Comparison of ENCODE assay signal across 1 cellular context in the genomic region with DNA sequence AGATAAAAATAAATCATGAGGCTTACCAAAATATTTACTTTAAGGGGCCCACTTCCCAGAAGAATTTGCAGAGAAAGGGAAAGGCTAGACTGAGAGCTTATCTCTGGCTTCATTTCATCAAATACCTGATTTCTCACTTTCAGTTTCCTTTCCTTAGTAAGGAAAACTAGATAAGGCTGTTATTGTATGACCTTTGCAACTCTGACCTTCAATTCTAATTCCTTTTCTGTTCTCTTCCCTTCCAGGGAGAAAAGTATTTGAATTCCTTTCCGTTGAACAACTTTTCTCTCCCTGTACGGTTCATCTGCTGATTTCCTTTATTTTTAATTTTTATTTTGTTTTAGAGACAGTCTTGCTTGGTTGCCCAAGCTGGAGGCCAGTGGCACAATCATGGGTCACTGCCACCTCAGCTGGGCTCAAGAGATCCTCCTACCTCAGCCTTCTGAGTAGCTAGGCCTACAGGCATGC.
TF ChIP-seq lines count a peak whose summit lies in the region.

No MANE protein-coding gene starts in this region.

TF ChIP-seq in GM12878, 131 proteins besides CTCF, POLR2A, EP300 and RAD21:
- TF ChIP-seq NR2C1 (IDR thresholded peaks at IDR 0.05) (peak; percentile 13; the same call in 1 of the 2 replicates), JUNB (IDR thresholded peaks at IDR 0.05) (no peak)
- TF ChIP-seq, protein P1, sequence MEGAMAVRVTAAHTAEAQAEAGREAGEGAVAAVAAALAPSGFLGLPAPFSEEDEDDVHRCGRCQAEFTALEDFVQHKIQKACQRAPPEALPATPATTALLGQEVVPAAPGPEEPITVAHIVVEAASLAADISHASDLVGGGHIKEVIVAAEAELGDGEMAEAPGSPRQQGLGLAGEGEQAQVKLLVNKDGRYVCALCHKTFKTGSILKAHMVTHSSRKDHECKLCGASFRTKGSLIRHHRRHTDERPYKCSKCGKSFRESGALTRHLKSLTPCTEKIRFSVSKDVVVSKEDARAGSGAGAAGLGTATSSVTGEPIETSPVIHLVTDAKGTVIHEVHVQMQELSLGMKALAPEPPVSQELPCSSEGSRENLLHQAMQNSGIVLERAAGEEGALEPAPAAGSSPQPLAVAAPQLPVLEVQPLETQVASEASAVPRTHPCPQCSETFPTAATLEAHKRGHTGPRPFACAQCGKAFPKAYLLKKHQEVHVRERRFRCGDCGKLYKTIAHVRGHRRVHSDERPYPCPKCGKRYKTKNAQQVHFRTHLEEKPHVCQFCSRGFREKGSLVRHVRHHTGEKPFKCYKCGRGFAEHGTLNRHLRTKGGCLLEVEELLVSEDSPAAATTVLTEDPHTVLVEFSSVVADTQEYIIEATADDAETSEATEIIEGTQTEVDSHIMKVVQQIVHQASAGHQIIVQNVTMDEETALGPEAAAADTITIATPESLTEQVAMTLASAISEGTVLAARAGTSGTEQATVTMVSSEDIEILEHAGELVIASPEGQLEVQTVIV (IDR thresholded peaks at IDR 0.05; ENCODE audit: borderline replicate concordance, partially characterized antibody), result no peak
